11 cellular contexts compared by ENCODE assay signal in genomic region chr12:47088021-47088944, GRCh38. TPM values are rescaled to one million over a fixed set of nuclear protein-coding genes. Genes with fewer than 3 reads are reported as not detected.
A peak's percentile ranks its signal among the peaks of the same experiment; 100 is the strongest.
DNase-seq lines count a peak whose midpoint lies in the region; ATAC-seq and TF ChIP-seq lines count a peak whose summit lies in the region.
"Had no signal": no experiment of that assay in that cellular context is flagged by ENCODE, and none has a peak within 500 bp of the region (broad histone marks: within the 10 kb centered on the region; RNA-seq: fewer than 3 reads in every experiment).

No MANE protein-coding gene starts in this region.

- intact Hi-C loops in left lung (cut with DNase I): no loop called here
- intact Hi-C loops in spleen (cut with DNase I; ENCODE audit: low total_unique reads): no loop called here
- intact Hi-C loops in sciatic nerve (cut with DNase I): no loop called here

- H3K36me3 ChIP-seq in adipocyte (ENCODE audit: control insufficient read depth, insufficient read depth, low read length, severe bottlenecking) (no peaks in the 10 kb centered on the region), left lung (no peaks in the 10 kb centered on the region), spleen (no peaks in the 10 kb centered on the region)

- H3K9me3 ChIP-seq in adipocyte (ENCODE audit: control insufficient read depth, low read length) (peaks cover 11% of the 10 kb centered on the region), left lung (no peaks in the 10 kb centered on the region), spleen (peaks cover 0 to 8% (median 0%) of the 10 kb centered on the region in 8 donors)

- DNase-seq in A172 (ENCODE audit: low spot score) (peak; percentile 46), M059J (ENCODE audit: low read depth) (peak; percentile 53), adipocyte (ENCODE audit: low read depth) (peak; percentile 32), left lung (no peak), spleen (no peak), medulla oblongata (ENCODE audit: extremely low spot score) (no peak), sciatic nerve (ENCODE audit: low spot score) (no peak), GM20000 (ENCODE audit: low spot score) (no peak)
- DNase-seq: effector memory CD8-positive, alpha-beta T cell; NCI-H82 had no signal

- H3K27me3 ChIP-seq in adipocyte (replicated peaks; ENCODE audit: control insufficient read depth, insufficient read depth, low read length) (no peaks in the 10 kb centered on the region), left lung (no peaks in the 10 kb centered on the region), spleen (replicated peaks in 1 of 7) (no peaks in the 10 kb centered on the region)

- H3K9ac ChIP-seq in adipocyte (ENCODE audit: low read length): no peak overlapping the region

- H3K4me1 ChIP-seq in adipocyte (ENCODE audit: control insufficient read depth, insufficient read depth, low read length): peaks cover 16% of the 10 kb centered on the region
- H3K4me1 ChIP-seq in left lung: peaks cover 0 to 39% of the 10 kb centered on the region in 2 donors
- H3K4me1 ChIP-seq in spleen: peaks cover 31 to 56% (median 41%) of the 10 kb centered on the region in 6 donors

- no peak for TF ChIP-seq CTCF in left lung (IDR thresholded peaks at IDR 0.05)
- TF ChIP-seq CTCF in spleen (IDR thresholded peaks at IDR 0.05 in 8 of 11, conservative IDR thresholded peaks at IDR 0.05 in 3 of 11): no peak
- TF ChIP-seq CTCF in GM20000 (IDR thresholded peaks at IDR 0.05; ENCODE audit: extremely low read depth, missing control alignments): no peak

- H3K27ac ChIP-seq in left lung: no peak overlapping the region
- H3K27ac ChIP-seq in spleen: no peak overlapping the region

- no peak overlapping the region for H3K4me3 ChIP-seq in adipocyte (ENCODE audit: low read length)
- no peak overlapping the region for H3K4me3 ChIP-seq in left lung
- no peak overlapping the region for H3K4me3 ChIP-seq in spleen

- ATAC-seq in left lung (peak; percentile 33), sciatic nerve (no peak)
- ATAC-seq: effector memory CD8-positive, alpha-beta T cell had no signal

- WGBS in spleen, 5 donors: 67 to 78% (median 73%) methylated on average over 7 of the region's 7 CpGs

- TF ChIP-seq POLR2A in spleen (IDR thresholded peaks at IDR 0.05): no peak

RNA-seq across cellular contexts. Expression of gene AMIGO2, which starts 8.5 kb away (rescaled TPM):
- 229 and 279 TPM in 2 replicates for total RNA-seq in A172 (2014; rRNA removed; shearing (Covaris generic))
- total RNA-seq in M059J (2014; rRNA removed; shearing (Covaris generic)): 26.1 and 37.5 TPM in 2 replicates
- total RNA-seq in left lung (10 to 100 TPM; 15.4 to 17.6 TPM), spleen (10 to 100 TPM; 13.5 to 27.1 (median 22.7) TPM), sciatic nerve (5.3 TPM)
- polyA plus RNA-seq in spleen: 10 to 100 TPM in 2 of 3 donors, 1 to 10 TPM in 1; 6.7 to 10.9 (median 10.8) TPM

RNA-seq across cellular contexts. Expression of gene PCED1B, which starts 8.9 kb away (rescaled TPM):
- total RNA-seq in A172 (2014; rRNA removed; shearing (Covaris generic)): 0.34 and 0.52 TPM in 2 replicates
- 2.8 and 4.5 TPM in 2 replicates for total RNA-seq in M059J (2014; rRNA removed; shearing (Covaris generic))
- total RNA-seq in left lung (1 to 10 TPM; 4.8 to 8.1 TPM), spleen (10 to 100 TPM; 18.7 to 34.5 (median 27.9) TPM), sciatic nerve (5.0 TPM)
- polyA plus RNA-seq in spleen: 10 to 100 TPM; 15.3 to 26.8 (median 22.1) TPM
- polyA plus RNA-seq: neural cell had no signal

Comparison
In these comparisons a context has a peak if more than half of its experiments do, and no peak if none do; other contexts are left out.
1. DNase-seq: peak in A172 (single experiment), M059J (single experiment) and adipocyte (single experiment); none in left lung (0 of 2), spleen (single experiment), medulla oblongata (single experiment), sciatic nerve (single experiment) and GM20000 (single experiment).